25 cellular contexts compared by ENCODE assay signal in the genomic region with DNA sequence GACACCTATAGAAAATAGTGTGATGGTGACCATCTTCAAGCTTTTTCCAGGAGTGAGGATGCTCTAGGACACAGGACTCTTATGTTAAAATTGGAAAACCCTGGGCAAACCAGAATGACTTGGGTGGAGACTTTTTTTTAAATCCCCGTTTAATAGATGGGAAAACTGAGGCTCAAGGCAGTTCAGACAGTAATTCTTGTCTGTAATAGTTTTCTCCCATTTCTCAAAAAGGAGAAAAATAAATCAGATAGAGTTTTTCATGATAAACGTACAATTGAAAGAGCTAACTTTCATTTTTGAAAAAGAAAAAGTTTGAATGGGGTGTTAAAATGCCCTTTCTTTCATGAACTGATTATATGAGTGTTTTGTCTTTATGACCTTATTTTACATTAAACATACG. TPM values are rescaled to one million over a fixed set of nuclear protein-coding genes. Genes with fewer than 3 reads are reported as not detected.
DNase-seq lines count a peak whose midpoint lies in the region; ATAC-seq and TF ChIP-seq lines count a peak whose summit lies in the region.
"Had no signal": no experiment of that assay in that cellular context is flagged by ENCODE, and none has a peak within 500 bp of the region (broad histone marks: within the 10 kb centered on the region; RNA-seq: fewer than 3 reads in every experiment).

No MANE protein-coding gene starts in this region.

- peak overlapping the region in 2 of 3 donors; percentile 42 to 95 for H3K27ac Mint-ChIP-seq in IgD-negative memory B cell
- H3K27ac Mint-ChIP-seq in activated naive CD8-positive, alpha-beta T cell treated with anti-CD3 and anti-CD28 coated beads for 36 hours: peak overlapping the region; percentile 90
- H3K27ac Mint-ChIP-seq in natural killer cell: peak overlapping the region; percentile 73 to 84
- no peak overlapping the region for H3K27ac Mint-ChIP-seq in WTC11
- H3K27ac Mint-ChIP-seq: CD4-positive, alpha-beta T cell; mesothelial cell of epicardium had no signal

- H4K20me1 ChIP-seq in BLaER1 treated with 17β-estradiol and CSF1 and Interleukin-3, amounts not matched to agents 10 nM and 100 nM: no peaks in the 10 kb centered on the region

- no peak overlapping the region for H3K4me3 ChIP-seq in BLaER1 treated with 17β-estradiol and CSF1 and Interleukin-3, amounts not matched to agents 10 nM and 100 nM
- H3K4me3 ChIP-seq: HAP-1, SJSA1, skin epidermis, upper lobe of left lung had no signal

- H3K36me3 Mint-ChIP-seq in IgD-negative memory B cell: no peaks in the 10 kb centered on the region
- H3K36me3 Mint-ChIP-seq in activated naive CD8-positive, alpha-beta T cell treated with anti-CD3 and anti-CD28 coated beads for 36 hours: no peaks in the 10 kb centered on the region
- H3K36me3 Mint-ChIP-seq in natural killer cell: no peaks in the 10 kb centered on the region
- no peaks in the 10 kb centered on the region for H3K36me3 Mint-ChIP-seq in WTC11
- H3K36me3 Mint-ChIP-seq: mesothelial cell of epicardium, naive B cell had no signal

- H3K9ac ChIP-seq in BLaER1 treated with 17β-estradiol and CSF1 and Interleukin-3, amounts not matched to agents 10 nM and 100 nM: peak overlapping the region in 1 of 11 experiments; percentile 30; a peak in 2 of 22 replicates

- TF ChIP-seq CTCF in natural killer cell (IDR thresholded peaks at IDR 0.05) (no peak), GM10266 (IDR thresholded peaks at IDR 0.05; ENCODE audit: control insufficient read depth, insufficient read depth, low read depth, missing control alignments) (no peak), WTC11 (IDR thresholded peaks at IDR 0.05) (no peak)

- POLR2A ChIA-PET in WTC11 (lab: Charles Lee): no interaction called here

- peaks cover 12 to 26% (median 19%) of the 10 kb centered on the region in 10 experiments for H3K4me1 ChIP-seq in BLaER1 treated with 17β-estradiol and CSF1 and Interleukin-3, amounts not matched to agents 10 nM and 100 nM
- H3K4me1 ChIP-seq: HAP-1, upper lobe of left lung had no signal

- H3K27me3 ChIP-seq in BLaER1 treated with 17β-estradiol and CSF1 and Interleukin-3, amounts not matched to agents 10 nM and 100 nM: no peaks in the 10 kb centered on the region
- H3K27me3 ChIP-seq: brain microvascular endothelial cell, SJSA1, upper lobe of left lung had no signal

- H3K4me3 Mint-ChIP-seq in IgD-negative memory B cell (peak overlapping the region; percentile 13 to 89 (median 81)), natural killer cell (peak overlapping the region; percentile 56), WTC11 (no peak overlapping the region)
- peak overlapping the region; percentile 69 for H3K4me3 Mint-ChIP-seq in activated naive CD8-positive, alpha-beta T cell treated with anti-CD3 and anti-CD28 coated beads for 36 hours
- H3K4me3 Mint-ChIP-seq: CD4-positive, alpha-beta T cell; mesothelial cell of epicardium had no signal

- peaks cover 0 to under 1% (median 0%) of the 10 kb centered on the region in 3 donors for H3K9me3 Mint-ChIP-seq in IgD-negative memory B cell
- no peaks in the 10 kb centered on the region for H3K9me3 Mint-ChIP-seq in activated naive CD8-positive, alpha-beta T cell treated with anti-CD3 and anti-CD28 coated beads for 36 hours
- H3K9me3 Mint-ChIP-seq in natural killer cell: no peaks in the 10 kb centered on the region
- H3K9me3 Mint-ChIP-seq in WTC11: no peaks in the 10 kb centered on the region
- H3K9me3 Mint-ChIP-seq: CD4-positive, alpha-beta T cell; mesothelial cell of epicardium; naive B cell had no signal

- no peak for ATAC-seq in natural killer cell
- ATAC-seq in WTC11: no peak

- no peaks in the 10 kb centered on the region for H3K36me3 ChIP-seq in BLaER1 treated with 17β-estradiol and CSF1 and Interleukin-3, amounts not matched to agents 10 nM and 100 nM
- H3K36me3 ChIP-seq: brain microvascular endothelial cell, HAP-1, SJSA1, upper lobe of left lung had no signal

- no peak for DNase-seq in activated naive CD8-positive, alpha-beta T cell treated with anti-CD3 and anti-CD28 coated beads for 36 hours
- DNase-seq in natural killer cell: no peak
- DNase-seq in GM10266 (ENCODE audit: extremely low spot score): no peak
- no peak for DNase-seq in retina
- no peak for DNase-seq in WTC11 (ENCODE audit: low spot score)
- DNase-seq: activated CD4-positive, alpha-beta T cell treated with anti-CD3 and anti-CD28 coated beads, Interleukin-2, amount 50 U/mL, for 4 hours; amniotic stem cell; brain microvascular endothelial cell; CD4-positive, alpha-beta T cell; naive B cell; NCI-H1105; NCI-H1930; upper lobe of left lung had no signal

- H3K4me1 Mint-ChIP-seq in IgD-negative memory B cell (peaks cover 15 to 44% (median 21%) of the 10 kb centered on the region in 3 donors), natural killer cell (peaks cover 16 to 20% of the 10 kb centered on the region in 2 donors), WTC11 (peaks cover 14% of the 10 kb centered on the region)
- peaks cover 38% of the 10 kb centered on the region for H3K4me1 Mint-ChIP-seq in activated naive CD8-positive, alpha-beta T cell treated with anti-CD3 and anti-CD28 coated beads for 36 hours

- no peak overlapping the region for H3K27ac ChIP-seq in BLaER1 treated with 17β-estradiol and CSF1 and Interleukin-3, amounts not matched to agents 10 nM and 100 nM
- H3K27ac ChIP-seq: brain microvascular endothelial cell, epithelial cell of prostate, SJSA1, skin epidermis, upper lobe of left lung had no signal

- intact Hi-C loops in natural killer cell (cut with micrococcal nuclease): loop anchor here (10.0 kb wide), 1 partner anchor 489 kb away; no protein-coding TSS in a partner anchor

- H3K4me2 ChIP-seq in BLaER1 treated with 17β-estradiol and CSF1 and Interleukin-3, amounts not matched to agents 10 nM and 100 nM: peak overlapping the region in 9 of 11 experiments; percentile 20 to 62 (median 40); a peak in 14 of 22 replicates

- CTCF ChIA-PET in WTC11 (lab: Charles Lee): no interaction called here

- H3K27me3 Mint-ChIP-seq in IgD-negative memory B cell (peaks cover 3% of the 10 kb centered on the region), natural killer cell (ENCODE audit: low read depth in 2 of 2) (no peaks in the 10 kb centered on the region), WTC11 (ENCODE audit: low read depth) (no peaks in the 10 kb centered on the region)
- H3K27me3 Mint-ChIP-seq in activated naive CD8-positive, alpha-beta T cell treated with anti-CD3 and anti-CD28 coated beads for 36 hours: no peaks in the 10 kb centered on the region
- H3K27me3 Mint-ChIP-seq: CD4-positive, alpha-beta T cell; naive B cell had no signal

- H3K9me3 ChIP-seq in BLaER1 treated with 17β-estradiol and CSF1 and Interleukin-3, amounts not matched to agents 10 nM and 100 nM (replicated peaks in 1 of 11): 0 out of 22 replicates have a peak, but pooled peaks cover 0 to 3% (median 0%) of the 10 kb centered on the region in 11 experiments
- H3K9me3 ChIP-seq: HAP-1, SJSA1, upper lobe of left lung had no signal

TF ChIP-seq in WTC11, 78 proteins besides CTCF, POLR2A, EP300 and RAD21:
- TF ChIP-seq NR3C1 (CRISPR knock-in tag; conservative IDR thresholded peaks at IDR 0.05; ENCODE audit: low read depth): no peak
- no peak for TF ChIP-seq ATF2 (CRISPR knock-in tag; IDR thresholded peaks at IDR 0.05; ENCODE audit: borderline replicate concordance, low read depth)
- TF ChIP-seq, protein P1, sequence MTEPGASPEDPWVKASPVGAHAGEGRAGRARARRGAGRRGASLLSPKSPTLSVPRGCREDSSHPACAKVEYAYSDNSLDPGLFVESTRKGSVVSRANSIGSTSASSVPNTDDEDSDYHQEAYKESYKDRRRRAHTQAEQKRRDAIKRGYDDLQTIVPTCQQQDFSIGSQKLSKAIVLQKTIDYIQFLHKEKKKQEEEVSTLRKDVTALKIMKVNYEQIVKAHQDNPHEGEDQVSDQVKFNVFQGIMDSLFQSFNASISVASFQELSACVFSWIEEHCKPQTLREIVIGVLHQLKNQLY (CRISPR knock-in tag; IDR thresholded peaks at IDR 0.05): no peak

RNA-seq across cellular contexts. Expression of gene BCAS1, which starts 6.8 kb away (rescaled TPM):
- polyA plus RNA-seq in IgD-negative memory B cell: 1.8 TPM
- total RNA-seq in activated naive CD8-positive, alpha-beta T cell treated with anti-CD3 and anti-CD28 coated beads for 36 hours: under 1 TPM; 0.06 to 0.10 TPM
- total RNA-seq in natural killer cell: 1 to 10 TPM in 1 of 3 donors, under 1 TPM in 2; 0.31 to 1.2 (median 0.68) TPM
- 0.11 to 0.25 TPM (median 0.18 TPM) in 3 replicates for total RNA-seq in WTC11 (2021)
- total RNA-seq: G401, MCF 10A, RPMI7951, subcutaneous adipose tissue had no signal
- polyA plus RNA-seq: keratinocyte had no signal
